In genomic region chr1:224616761-224617409, GRCh38 we compare ENCODE assay signal across 9 cellular contexts. TPM values are rescaled to one million over a fixed set of nuclear protein-coding genes. Genes with fewer than 3 reads are reported as not detected.
A peak's percentile ranks its signal among the peaks of the same experiment; 100 is the strongest.
DNase-seq lines count a peak whose midpoint lies in the region; ATAC-seq and TF ChIP-seq lines count a peak whose summit lies in the region.
"Had no signal": no experiment of that assay in that cellular context is flagged by ENCODE, and none has a peak within 500 bp of the region (broad histone marks: within the 10 kb centered on the region; RNA-seq: fewer than 3 reads in every experiment).

No MANE protein-coding gene starts in this region.

- H3K36me3 Mint-ChIP-seq in activated T-helper 2 cell treated with anti-CD3 and anti-CD28 coated beads, Interferon-gamma antibody, Interleukin-2, Interleukin-4, amounts not matched to agents 10 μg/mL and 5 μg/mL and 100 μg/mL, durations not matched to agents 14 hours and 24 hours and 36 hours (ENCODE audit: low read depth), result peaks cover 8% of the 10 kb centered on the region
- no peaks in the 10 kb centered on the region for H3K36me3 Mint-ChIP-seq in type B pancreatic cell

- no peaks in the 10 kb centered on the region for H3K9me3 ChIP-seq in right atrium auricular region

- peaks cover 76% of the 10 kb centered on the region for H3K27me3 Mint-ChIP-seq in activated T-helper 2 cell treated with anti-CD3 and anti-CD28 coated beads, Interferon-gamma antibody, Interleukin-2, Interleukin-4, amounts not matched to agents 10 μg/mL and 5 μg/mL and 100 μg/mL, durations not matched to agents 14 hours and 24 hours and 36 hours (ENCODE audit: low read depth)
- peaks cover 83% of the 10 kb centered on the region for H3K27me3 Mint-ChIP-seq in type B pancreatic cell

- H3K4me3 ChIP-seq in right atrium auricular region, result peak overlapping the region in 1 of 2 donors; percentile 45

- H3K4me1 Mint-ChIP-seq in activated T-helper 2 cell treated with anti-CD3 and anti-CD28 coated beads, Interferon-gamma antibody, Interleukin-2, Interleukin-4, amounts not matched to agents 10 μg/mL and 5 μg/mL and 100 μg/mL, durations not matched to agents 14 hours and 24 hours and 36 hours (ENCODE audit: low read depth), result peaks cover 27% of the 10 kb centered on the region
- peaks cover 8% of the 10 kb centered on the region for H3K4me1 Mint-ChIP-seq in type B pancreatic cell (ENCODE audit: unreplicated experiment)

- TF ChIP-seq CTCF in right atrium auricular region (IDR thresholded peaks at IDR 0.05) (no peak), type B pancreatic cell (conservative IDR thresholded peaks at IDR 0.05) (no peak)

- DNase-seq in cardiac septum (ENCODE audit: low spot score), result peak; percentile 35
- no peak for DNase-seq in right atrium auricular region (ENCODE audit: low spot score)
- DNase-seq in activated T-helper 2 cell treated with anti-CD3 and anti-CD28 coated beads, Interferon-gamma antibody, Interleukin-2, Interleukin-4, amounts not matched to agents 10 μg/mL and 5 μg/mL and 100 μg/mL, durations not matched to agents 14 hours and 24 hours and 36 hours (ENCODE audit: low spot score), result no peak
- DNase-seq in iPS-NIHi11 (ENCODE audit: low spot score), result peak; percentile 45
- DNase-seq in type B pancreatic cell (ENCODE audit: extremely low spot score, unreplicated experiment), result no peak
- no peak for DNase-seq in NCI-H446 treated with DMSO at 0.1 percent for 48 hours (lab: John Stamatoyannopoulos, UW)
- no peak for DNase-seq in amygdala (lab: John Stamatoyannopoulos, UW)
- DNase-seq: small intestine had no signal

- no peak overlapping the region for H3K27ac Mint-ChIP-seq in activated T-helper 2 cell treated with anti-CD3 and anti-CD28 coated beads, Interferon-gamma antibody, Interleukin-2, Interleukin-4, amounts not matched to agents 10 μg/mL and 5 μg/mL and 100 μg/mL, durations not matched to agents 14 hours and 24 hours and 36 hours
- H3K27ac Mint-ChIP-seq in type B pancreatic cell, result no peak overlapping the region

- H3K36me3 ChIP-seq in right atrium auricular region, result no peaks in the 10 kb centered on the region

- no peak for ATAC-seq in esophagus mucosa

- intact Hi-C loops in cardiac septum (cut with DNase I), result no loop called here
- intact Hi-C loops in activated T-helper 2 cell treated with anti-CD3 and anti-CD28 coated beads, Interferon-gamma antibody, Interleukin-2, Interleukin-4, amounts not matched to agents 10 μg/mL and 5 μg/mL and 100 μg/mL, durations not matched to agents 14 hours and 24 hours and 36 hours (cut with micrococcal nuclease), result no loop called here

- H3K4me1 ChIP-seq in right atrium auricular region, result peaks cover 0 to 18% of the 10 kb centered on the region in 2 donors

- peaks cover 18% of the 10 kb centered on the region in 2 donors for H3K27me3 ChIP-seq in right atrium auricular region

- peaks cover 6% of the 10 kb centered on the region for H3K9me3 Mint-ChIP-seq in activated T-helper 2 cell treated with anti-CD3 and anti-CD28 coated beads, Interferon-gamma antibody, Interleukin-2, Interleukin-4, amounts not matched to agents 10 μg/mL and 5 μg/mL and 100 μg/mL, durations not matched to agents 14 hours and 24 hours and 36 hours
- peaks cover 5% of the 10 kb centered on the region for H3K9me3 Mint-ChIP-seq in type B pancreatic cell

- no peak overlapping the region for H3K27ac ChIP-seq in right atrium auricular region

- peak overlapping the region; percentile 70 for H3K4me3 Mint-ChIP-seq in activated T-helper 2 cell treated with anti-CD3 and anti-CD28 coated beads, Interferon-gamma antibody, Interleukin-2, Interleukin-4, amounts not matched to agents 10 μg/mL and 5 μg/mL and 100 μg/mL, durations not matched to agents 14 hours and 24 hours and 36 hours (ENCODE audit: low read depth)
- peak overlapping the region; percentile 84 for H3K4me3 Mint-ChIP-seq in type B pancreatic cell

RNA-seq across cellular contexts. Expression of gene CNIH3, which starts 0.8 kb away (rescaled TPM):
- total RNA-seq in cardiac septum, result 1.4 TPM
- total RNA-seq in right atrium auricular region, result 1 to 10 TPM in 1 of 2 donors, under 1 TPM in 1; 0.33 to 1.3 TPM
- 0.94 and 1.5 TPM in 2 replicates for total RNA-seq in activated T-helper 2 cell treated with anti-CD3 and anti-CD28 coated beads, Interferon-gamma antibody, Interleukin-2, Interleukin-4, amounts not matched to agents 10 μg/mL and 5 μg/mL and 100 μg/mL, durations not matched to agents 14 hours and 24 hours and 36 hours
- total RNA-seq in type B pancreatic cell (ENCODE audit: low replicate concordance), result 1.8 and 4.5 TPM in 2 replicates
- 2.1 TPM for total RNA-seq in esophagus mucosa

Comparison
In these comparisons a context has a peak if more than half of its experiments do, and no peak if none do; other contexts are left out.
1. DNase-seq: peak in cardiac septum (single experiment) and iPS-NIHi11 (single experiment); none in right atrium auricular region (single experiment), activated T-helper 2 cell treated with anti-CD3 and anti-CD28 coated beads, Interferon-gamma antibody, Interleukin-2, Interleukin-4, amounts not matched to agents 10 μg/mL and 5 μg/mL and 100 μg/mL, durations not matched to agents 14 hours and 24 hours and 36 hours (single experiment), type B pancreatic cell (single experiment), NCI-H446 treated with DMSO at 0.1 percent for 48 hours (single experiment) and amygdala (0 of 56).